1 cellular context compared by ENCODE assay signal in the genomic region with DNA sequence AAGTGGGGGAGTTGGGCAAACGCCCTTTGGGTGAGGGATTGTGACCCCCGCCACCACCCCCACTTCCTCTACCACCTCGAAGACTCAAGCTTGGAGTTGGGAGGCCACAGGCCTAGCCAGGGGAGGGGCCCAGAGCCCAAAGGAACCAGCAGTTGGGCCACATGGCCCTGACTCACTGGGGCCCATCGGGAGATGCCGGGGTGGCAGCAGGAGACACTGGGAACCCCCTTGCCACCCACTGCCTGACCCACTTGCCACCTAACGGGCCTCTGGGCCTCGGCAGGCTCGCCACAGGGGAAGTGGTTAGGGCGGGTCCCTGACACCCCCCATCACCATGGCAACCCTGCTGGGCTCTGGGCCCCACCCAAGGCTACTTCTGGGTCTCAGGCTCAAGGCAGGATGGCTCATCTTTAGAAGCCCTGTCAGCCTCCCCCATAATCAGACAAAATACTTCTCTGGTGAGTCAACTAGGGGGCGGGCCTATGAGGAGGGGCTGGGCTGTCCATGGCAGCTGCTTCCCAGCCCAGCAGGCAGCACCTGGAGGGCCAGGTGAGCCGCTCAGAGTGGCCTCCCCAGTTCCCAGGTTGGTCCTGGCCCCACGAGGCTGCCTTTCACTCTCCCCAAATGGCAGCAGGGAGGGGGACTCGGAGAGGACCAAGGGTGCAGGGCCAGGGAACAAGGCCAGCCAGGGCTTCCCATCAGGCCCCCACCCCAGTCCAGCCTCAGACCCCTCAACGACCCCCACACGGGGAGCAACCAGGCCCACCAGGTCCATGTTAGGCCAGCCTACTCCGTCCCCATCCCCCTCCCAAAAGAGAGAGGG.
TF ChIP-seq lines count a peak whose summit lies in the region.

No MANE protein-coding gene starts in this region.

TF ChIP-seq in H1, 55 proteins besides CTCF, POLR2A, EP300 and RAD21:
- TF ChIP-seq TAF1 (IDR thresholded peaks at IDR 0.05; ENCODE audit: low read depth, low read length): peak; percentile 38; the same call in 1 of the 2 replicates
- peak; percentile 64 for TF ChIP-seq TAF7 (optimal IDR thresholded peaks at IDR 0.05; ENCODE audit: borderline replicate concordance, low read depth, low read length)
- no peak for TF ChIP-seq CREB1 (IDR thresholded peaks at IDR 0.05)
- TF ChIP-seq JUND (IDR thresholded peaks at IDR 0.05; ENCODE audit: low read length): peak; percentile 54
- peak; percentile 54 for TF ChIP-seq POLR2AphosphoS5 (IDR thresholded peaks at IDR 0.05; ENCODE audit: low read depth, low read length)
- no peak for TF ChIP-seq POU5F1 (IDR thresholded peaks at IDR 0.05; ENCODE audit: low read depth, low read length)
TF ChIP-seq in H1: peak in this region for 4.
